Comparison of ENCODE assay signal across 8 cellular contexts in the genomic region with DNA sequence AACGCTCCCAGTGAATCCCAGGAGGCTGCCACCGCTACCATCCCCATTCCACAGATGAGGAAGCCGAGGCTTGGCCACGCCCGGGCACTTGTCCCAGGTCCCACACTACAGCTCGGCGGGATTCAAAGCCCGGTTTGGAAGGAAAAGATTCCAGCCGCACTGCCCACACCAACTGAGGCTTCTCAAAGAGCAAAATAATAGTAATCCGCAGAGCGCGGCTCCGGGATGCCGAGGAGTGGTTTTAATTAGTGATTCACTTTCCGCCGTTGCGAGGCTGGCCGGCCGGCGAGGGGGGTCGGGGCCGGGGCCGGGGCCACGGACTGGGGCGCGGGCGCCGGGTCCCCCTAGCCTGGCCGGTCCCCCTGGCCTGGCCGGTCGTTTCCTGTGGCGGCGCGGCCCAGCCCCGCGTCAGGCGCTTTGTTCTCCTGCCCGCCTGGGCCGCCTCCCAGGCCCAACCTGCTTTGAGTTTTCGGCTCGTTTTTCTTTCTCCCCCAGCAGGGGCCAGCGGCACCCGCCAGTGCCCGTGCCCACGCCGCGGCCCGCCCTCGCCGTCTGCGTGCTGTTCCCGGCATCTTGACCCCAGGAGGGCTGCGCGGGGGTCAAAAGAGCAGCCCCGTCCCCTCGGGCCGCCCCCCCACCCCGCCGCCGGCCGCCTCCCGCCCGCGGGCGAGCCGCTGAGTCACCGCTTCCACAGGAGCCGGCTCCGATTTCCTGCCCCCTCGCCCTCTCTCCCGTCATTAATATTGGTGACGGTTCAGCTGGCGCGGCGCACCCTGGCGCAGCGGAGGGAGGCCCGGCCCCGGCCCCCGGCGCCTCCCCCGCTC. TPM values are rescaled to one million over a fixed set of nuclear protein-coding genes. Genes with fewer than 3 reads are reported as not detected.
DNase-seq lines count a peak whose midpoint lies in the region; ATAC-seq and TF ChIP-seq lines count a peak whose summit lies in the region.

No MANE protein-coding gene starts in this region.

- ATAC-seq in GM18519 (IDR thresholded peaks at IDR 0.05; ENCODE audit: low FRiP score, unreplicated experiment), result no peak

- no peak for TF ChIP-seq CTCF in glutamatergic neuron (IDR thresholded peaks at IDR 0.05; ENCODE audit: partially characterized antibody, unreplicated experiment)

- peaks cover 3% of the 10 kb centered on the region for H3K9me3 Mint-ChIP-seq in glutamatergic neuron (ENCODE audit: unreplicated experiment)

- H3K27ac Mint-ChIP-seq in glutamatergic neuron (ENCODE audit: unreplicated experiment), result no peak overlapping the region

- DNase-seq in HT1080 (ENCODE audit: low read depth) (peak; percentile 48), glutamatergic neuron (peak; percentile 44), NCI-H82 (lab: John Stamatoyannopoulos, UW) (no peak), globus pallidus (ENCODE audit: low spot score) (no peak), NCI-H446 treated with DMSO at 0.1 percent for 48 hours (lab: John Stamatoyannopoulos, UW) (no peak)
- peak; percentile 21 for DNase-seq in activated CD8-positive, alpha-beta memory T cell treated with anti-CD3 and anti-CD28 coated beads, Interleukin-2, amount 50 U/mL, for 4 hours

- peaks cover 3% of the 10 kb centered on the region for H3K4me1 ChIP-seq in rectal smooth muscle tissue (ENCODE audit: control insufficient read depth, insufficient read depth, low read length)

- no peak overlapping the region for H3K4me3 ChIP-seq in rectal smooth muscle tissue (ENCODE audit: low read length)

- H3K27ac ChIP-seq in rectal smooth muscle tissue (ENCODE audit: low read depth, low read length), result peak overlapping the region; percentile 48

- H3K27me3 Mint-ChIP-seq in glutamatergic neuron (ENCODE audit: unreplicated experiment), result peaks cover 14% of the 10 kb centered on the region

- H3K4me1 Mint-ChIP-seq in glutamatergic neuron (ENCODE audit: low read depth, unreplicated experiment), result peaks cover 34% of the 10 kb centered on the region

- H3K4me3 Mint-ChIP-seq in glutamatergic neuron (ENCODE audit: unreplicated experiment), result no peak overlapping the region

- peaks cover 8% of the 10 kb centered on the region for H3K36me3 Mint-ChIP-seq in glutamatergic neuron (ENCODE audit: unreplicated experiment)

- no peaks in the 10 kb centered on the region for H3K27me3 ChIP-seq in rectal smooth muscle tissue (ENCODE audit: control insufficient read depth, insufficient read depth, low read length)

- no peak overlapping the region for H3K9ac ChIP-seq in rectal smooth muscle tissue (ENCODE audit: low read length)

- no peaks in the 10 kb centered on the region for H3K36me3 ChIP-seq in rectal smooth muscle tissue (ENCODE audit: control insufficient read depth, insufficient read depth, low read length)

RNA-seq across cellular contexts. Expression of a gene that starts 31.2 kb away (rescaled TPM):
- 0.06 TPM in 1 of 2 replicates, not detected in the other for total RNA-seq in HT1080 (2014; rRNA removed; shearing (Covaris generic))
- not detected in 2 replicates for polyA plus RNA-seq in HT1080 (2015; cell fraction: cytosol; rRNA removed)
- polyA plus RNA-seq in HT1080 (2015; cell fraction: nucleus; rRNA removed), result 0.11 TPM in 1 of 2 replicates, not detected in the other
- 26.3 TPM for total RNA-seq in glutamatergic neuron (ENCODE audit: unreplicated experiment)

Comparison
In these comparisons a context has a peak if more than half of its experiments do, and no peak if none do; other contexts are left out.
1. DNase-seq: peak in HT1080 (single experiment), activated CD8-positive, alpha-beta memory T cell treated with anti-CD3 and anti-CD28 coated beads, Interleukin-2, amount 50 U/mL, for 4 hours (single experiment) and glutamatergic neuron (single experiment); none in NCI-H82 (single experiment), globus pallidus (single experiment) and NCI-H446 treated with DMSO at 0.1 percent for 48 hours (single experiment).
2. RNA of a gene that starts 31.2 kb away (total RNA-seq): 26.3 TPM in glutamatergic neuron (single experiment); 0.06 TPM in HT1080; every median in the first group is over 10 times any median in the second.